Comparison of ENCODE assay signal across 13 cellular contexts in the genomic region with DNA sequence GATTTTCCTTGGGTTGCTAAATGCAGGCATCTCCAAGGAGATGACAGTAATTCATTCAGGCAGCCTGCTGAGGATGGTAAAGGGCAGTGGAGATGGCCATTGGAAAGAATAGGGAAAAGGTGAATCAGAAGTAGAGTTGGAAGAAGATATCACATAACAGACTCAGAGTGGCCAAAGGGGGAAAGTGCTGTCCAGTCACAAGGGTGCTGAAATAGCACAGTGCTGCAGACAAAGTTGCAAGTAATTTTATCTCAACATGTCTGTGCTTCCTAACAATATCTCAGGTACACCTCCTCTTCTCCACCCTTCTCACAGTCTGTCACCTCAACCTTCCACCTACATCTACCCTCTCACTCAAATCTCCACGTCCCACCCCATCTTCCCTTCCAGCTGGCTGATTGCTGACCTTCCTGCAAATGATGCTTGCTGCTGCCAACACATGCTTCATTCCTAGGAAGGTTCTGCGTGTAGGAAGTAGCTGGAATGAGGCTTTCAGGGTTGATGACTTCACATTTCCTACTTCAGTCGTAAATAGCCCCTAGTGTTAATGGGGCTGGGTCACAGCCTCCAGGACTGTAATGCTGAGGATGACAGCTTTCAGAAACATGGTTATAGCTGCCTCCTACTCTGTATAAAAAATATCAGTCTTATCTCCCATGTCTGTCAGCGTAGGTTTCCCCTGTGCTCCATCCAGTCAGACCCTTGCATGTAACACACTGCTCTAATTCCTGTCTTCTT.
DNase-seq lines count a peak whose midpoint lies in the region; ATAC-seq, FAIRE-seq and TF ChIP-seq lines count a peak whose summit lies in the region.
"Had no signal": no experiment of that assay in that cellular context is flagged by ENCODE, and none has a peak within 500 bp of the region (broad histone marks: within the 10 kb centered on the region; RNA-seq: fewer than 3 reads in every experiment).

No MANE protein-coding gene starts in this region.

- H3K27ac ChIP-seq in A549: no peak overlapping the region
- H3K27ac ChIP-seq: BLaER1, gastrocnemius medialis had no signal

- POLR2A ChIA-PET in A549 (lab: Yijun Ruan, JAX): no interaction called here
- POLR2A ChIA-PET in activated CD8-positive, alpha-beta T cell treated with anti-CD3 and anti-CD28 coated beads for 36 hours (lab: Charles Lee): no interaction called here

- H3K9me3 Mint-ChIP-seq in activated CD8-positive, alpha-beta T cell treated with anti-CD3 and anti-CD28 coated beads for 36 hours: no peaks in the 10 kb centered on the region

- H3K4me1 Mint-ChIP-seq in activated CD8-positive, alpha-beta T cell treated with anti-CD3 and anti-CD28 coated beads for 36 hours (ENCODE audit: low read depth): peaks cover 5% of the 10 kb centered on the region

- no peak for FAIRE-seq in A549 (lab: Jason Lieb, UNC)

- TF ChIP-seq POLR2A in A549 (IDR thresholded peaks at IDR 0.05; ENCODE audit: low read length): no peak

- ATAC-seq in A549 (peak; percentile 40 to 59; a peak in 3 of 6 replicates), HG02973 (IDR thresholded peaks at IDR 0.05; ENCODE audit: unreplicated experiment) (no peak), GM18517 (IDR thresholded peaks at IDR 0.05; ENCODE audit: unreplicated experiment) (no peak)
- no peak for ATAC-seq in activated CD8-positive, alpha-beta T cell treated with anti-CD3 and anti-CD28 coated beads for 36 hours
- ATAC-seq: gastrocnemius medialis had no signal

- H3K9me3 ChIP-seq in A549: no peaks in the 10 kb centered on the region
- H3K9me3 ChIP-seq: BLaER1, gastrocnemius medialis had no signal

- DNase-seq in A549 (ENCODE audit: low read depth in 1 of 2, low spot score in 1 of 2): peak in 1 of 2 experiments; percentile 31
- peak; percentile 10 for DNase-seq in HT1080 (ENCODE audit: low read depth)
- DNase-seq in activated CD8-positive, alpha-beta T cell treated with anti-CD3 and anti-CD28 coated beads for 36 hours: peak; percentile 22
- DNase-seq in iPS-NIHi7 (ENCODE audit: extremely low spot score): peak; percentile 71
- DNase-seq in NCI-H1105 treated with DMSO at 0.1 percent for 48 hours (lab: John Stamatoyannopoulos, UW): no peak
- no peak for DNase-seq in T1000 (lab: John Stamatoyannopoulos, UW)
- DNase-seq: activated CD4-positive, alpha-beta T cell treated with anti-CD3 and anti-CD28 coated beads, Interleukin-2, amount 50 U/mL, for 1 hour; amniotic stem cell; gastrocnemius medialis; NCI-H1417 had no signal

- TF ChIP-seq CTCF in A549 (IDR thresholded peaks at IDR 0.05): no peak
- no peak for TF ChIP-seq CTCF in activated CD8-positive, alpha-beta T cell treated with anti-CD3 and anti-CD28 coated beads for 36 hours (IDR thresholded peaks at IDR 0.05)

- H3K4me3 ChIP-seq in A549: no peak overlapping the region
- H3K4me3 ChIP-seq: BLaER1, gastrocnemius medialis had no signal

- H3K27ac Mint-ChIP-seq in activated CD8-positive, alpha-beta T cell treated with anti-CD3 and anti-CD28 coated beads for 36 hours: no peak overlapping the region

- intact Hi-C loops in activated CD8-positive, alpha-beta T cell treated with anti-CD3 and anti-CD28 coated beads for 36 hours (cut with micrococcal nuclease): no loop called here

- TF ChIP-seq RAD21 in A549 (conservative IDR thresholded peaks at IDR 0.05 in 1 of 2, IDR thresholded peaks at IDR 0.05 in 1 of 2): no peak

- CTCF ChIA-PET in A549 (lab: Yijun Ruan, JAX): interaction anchor here (0.6 kb wide), 1 partner anchor 49 kb away, joined by 3 read pairs; no protein-coding TSS in a partner anchor
- CTCF ChIA-PET in activated CD8-positive, alpha-beta T cell treated with anti-CD3 and anti-CD28 coated beads for 36 hours (lab: Charles Lee): no interaction called here

- H3K36me3 Mint-ChIP-seq in activated CD8-positive, alpha-beta T cell treated with anti-CD3 and anti-CD28 coated beads for 36 hours (ENCODE audit: low read depth): no peaks in the 10 kb centered on the region

- H3K4me2 ChIP-seq in A549: no peak overlapping the region
- H3K4me2 ChIP-seq: BLaER1 had no signal

- 0% methylated on average over 4 of the region's 4 CpGs for WGBS in A549 (ENCODE audit: missing lambda C conversion rate)

- no peak overlapping the region for H3K4me3 Mint-ChIP-seq in activated CD8-positive, alpha-beta T cell treated with anti-CD3 and anti-CD28 coated beads for 36 hours

- no peaks in the 10 kb centered on the region for H3K27me3 Mint-ChIP-seq in activated CD8-positive, alpha-beta T cell treated with anti-CD3 and anti-CD28 coated beads for 36 hours

- H3K4me1 ChIP-seq in A549: no peaks in the 10 kb centered on the region
- H3K4me1 ChIP-seq: BLaER1, gastrocnemius medialis had no signal

- TF ChIP-seq EP300 in A549 (IDR thresholded peaks at IDR 0.05): no peak

TF ChIP-seq in A549, 52 proteins besides CTCF, POLR2A, EP300 and RAD21:
- TF ChIP-seq ZNF302 (CRISPR knock-in tag; IDR thresholded peaks at IDR 0.05) (no peak), ZFP36 (IDR thresholded peaks at IDR 0.05; ENCODE audit: borderline replicate concordance, partially characterized antibody) (no peak), HOXA7 (CRISPR knock-in tag; IDR thresholded peaks at IDR 0.05) (no peak), EHMT2 (IDR thresholded peaks at IDR 0.05; ENCODE audit: low read depth) (peak; percentile 93)
- TF ChIP-seq, protein P1, sequence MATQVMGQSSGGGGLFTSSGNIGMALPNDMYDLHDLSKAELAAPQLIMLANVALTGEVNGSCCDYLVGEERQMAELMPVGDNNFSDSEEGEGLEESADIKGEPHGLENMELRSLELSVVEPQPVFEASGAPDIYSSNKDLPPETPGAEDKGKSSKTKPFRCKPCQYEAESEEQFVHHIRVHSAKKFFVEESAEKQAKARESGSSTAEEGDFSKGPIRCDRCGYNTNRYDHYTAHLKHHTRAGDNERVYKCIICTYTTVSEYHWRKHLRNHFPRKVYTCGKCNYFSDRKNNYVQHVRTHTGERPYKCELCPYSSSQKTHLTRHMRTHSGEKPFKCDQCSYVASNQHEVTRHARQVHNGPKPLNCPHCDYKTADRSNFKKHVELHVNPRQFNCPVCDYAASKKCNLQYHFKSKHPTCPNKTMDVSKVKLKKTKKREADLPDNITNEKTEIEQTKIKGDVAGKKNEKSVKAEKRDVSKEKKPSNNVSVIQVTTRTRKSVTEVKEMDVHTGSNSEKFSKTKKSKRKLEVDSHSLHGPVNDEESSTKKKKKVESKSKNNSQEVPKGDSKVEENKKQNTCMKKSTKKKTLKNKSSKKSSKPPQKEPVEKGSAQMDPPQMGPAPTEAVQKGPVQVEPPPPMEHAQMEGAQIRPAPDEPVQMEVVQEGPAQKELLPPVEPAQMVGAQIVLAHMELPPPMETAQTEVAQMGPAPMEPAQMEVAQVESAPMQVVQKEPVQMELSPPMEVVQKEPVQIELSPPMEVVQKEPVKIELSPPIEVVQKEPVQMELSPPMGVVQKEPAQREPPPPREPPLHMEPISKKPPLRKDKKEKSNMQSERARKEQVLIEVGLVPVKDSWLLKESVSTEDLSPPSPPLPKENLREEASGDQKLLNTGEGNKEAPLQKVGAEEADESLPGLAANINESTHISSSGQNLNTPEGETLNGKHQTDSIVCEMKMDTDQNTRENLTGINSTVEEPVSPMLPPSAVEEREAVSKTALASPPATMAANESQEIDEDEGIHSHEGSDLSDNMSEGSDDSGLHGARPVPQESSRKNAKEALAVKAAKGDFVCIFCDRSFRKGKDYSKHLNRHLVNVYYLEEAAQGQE (IDR thresholded peaks at IDR 0.05): peak; percentile 94

Comparison
In these comparisons a context has a peak if more than half of its experiments do, and no peak if none do; other contexts are left out.
1. ATAC-seq: peak in A549 (2 of 2); none in activated CD8-positive, alpha-beta T cell treated with anti-CD3 and anti-CD28 coated beads for 36 hours (single experiment), HG02973 (single experiment) and GM18517 (single experiment).
2. DNase-seq: peak in HT1080 (single experiment), activated CD8-positive, alpha-beta T cell treated with anti-CD3 and anti-CD28 coated beads for 36 hours (single experiment) and iPS-NIHi7 (single experiment); none in NCI-H1105 treated with DMSO at 0.1 percent for 48 hours (single experiment) and T1000 (single experiment).